8 cellular contexts compared by ENCODE assay signal in the genomic region with DNA sequence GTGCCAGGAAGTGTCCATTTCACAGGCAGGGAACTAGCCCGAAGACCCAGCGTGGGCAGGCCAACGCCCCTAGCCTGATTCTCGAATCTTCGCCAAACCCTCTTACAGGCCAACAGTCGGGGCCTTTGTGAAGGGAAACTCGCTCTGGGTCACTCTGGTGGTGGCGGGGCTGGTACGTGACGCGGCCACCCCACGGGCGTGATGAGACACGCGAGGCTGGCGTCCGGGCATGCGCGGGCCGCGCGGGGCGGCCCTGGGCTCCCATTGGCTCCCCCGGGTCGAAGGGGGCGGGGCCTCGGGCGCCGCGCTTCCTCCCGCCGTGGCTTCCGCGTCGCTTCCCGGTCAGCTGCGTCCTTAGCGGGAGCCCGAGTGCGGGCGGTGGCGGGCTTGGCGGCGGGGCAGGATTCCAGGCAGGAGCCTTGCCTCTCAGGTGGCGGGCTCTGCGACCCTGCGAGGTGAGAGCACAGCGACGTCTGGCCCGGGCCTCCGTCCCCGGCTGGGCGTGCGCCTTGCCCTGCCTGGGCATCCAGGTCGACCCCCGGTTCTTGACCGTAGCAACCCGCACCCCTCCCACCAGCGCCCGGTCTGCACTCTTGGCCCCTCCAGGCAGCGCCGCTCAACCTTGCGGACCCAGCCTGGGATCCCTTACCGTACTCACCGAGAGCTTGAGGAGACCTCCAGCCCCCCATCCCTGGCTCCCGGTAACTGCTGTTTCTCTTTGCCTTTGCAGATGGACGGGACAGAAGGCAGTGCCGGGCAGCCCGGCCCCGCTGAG.
DNase-seq lines count a peak whose midpoint lies in the region; ATAC-seq and TF ChIP-seq lines count a peak whose summit lies in the region.

A gene with protein sequence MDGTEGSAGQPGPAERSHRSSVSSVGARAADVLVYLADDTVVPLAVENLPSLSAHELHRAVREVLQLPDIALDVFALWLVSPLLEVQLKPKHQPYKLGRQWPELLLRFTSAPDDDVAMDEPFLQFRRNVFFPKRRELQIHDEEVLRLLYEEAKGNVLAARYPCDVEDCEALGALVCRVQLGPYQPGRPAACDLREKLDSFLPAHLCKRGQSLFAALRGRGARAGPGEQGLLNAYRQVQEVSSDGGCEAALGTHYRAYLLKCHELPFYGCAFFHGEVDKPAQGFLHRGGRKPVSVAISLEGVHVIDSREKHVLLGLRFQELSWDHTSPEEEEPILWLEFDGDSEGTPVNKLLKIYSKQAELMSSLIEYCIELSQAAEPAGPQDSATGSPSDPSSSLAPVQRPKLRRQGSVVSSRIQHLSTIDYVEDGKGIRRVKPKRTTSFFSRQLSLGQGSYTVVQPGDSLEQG (plus strand): TSS at position 331 of the 775 bp plus-strand sequence. CDS start 400 bp downstream, at position 731.

- ATAC-seq in GM21526 (IDR thresholded peaks at IDR 0.05; ENCODE audit: low FRiP score, unreplicated experiment) = no peak

- peak within 1 kb of the TSS; percentile 81 for H3K4me3 ChIP-seq in GM12864 (ENCODE audit: low read depth, low read length)
- H3K4me3 ChIP-seq in effector memory CD4-positive, alpha-beta T cell (ENCODE audit: insufficient read depth, low read depth, low read length, poor library complexity, severe bottlenecking) = peak within 1 kb of the TSS; percentile 98

- no peaks in the 10 kb centered on the region for H3K27me3 ChIP-seq in effector memory CD4-positive, alpha-beta T cell (replicated peaks; ENCODE audit: control insufficient read depth, insufficient read depth, low read length, poor library complexity, severe bottlenecking)

- peak within 1 kb of the TSS; percentile 97 for H3K27ac ChIP-seq in effector memory CD4-positive, alpha-beta T cell (ENCODE audit: insufficient read depth, low read length, poor library complexity, severe bottlenecking)

- H3K9me3 ChIP-seq in effector memory CD4-positive, alpha-beta T cell (ENCODE audit: control insufficient read depth, low read length) = no peaks in the 10 kb centered on the region

- TF ChIP-seq CTCF in GM12864 (IDR thresholded peaks at IDR 0.05; ENCODE audit: low read depth, low read length, missing control alignments) = no peak

- H3K36me3 ChIP-seq in effector memory CD4-positive, alpha-beta T cell (ENCODE audit: control insufficient read depth, insufficient read depth, low read length) = peaks cover 4% of the 10 kb centered on the region

- peak; percentile 31 for DNase-seq in GM12864 (ENCODE audit: low read depth)
- peak; percentile 84 for DNase-seq in HPDE6-E6E7 (ENCODE audit: extremely low spot score)
- peak; percentile 79 to 80 for DNase-seq in NOMO-1 (lab: John Stamatoyannopoulos, UW; ENCODE audit: unreplicated experiment in 2 of 2)
- DNase-seq in activated CD8-positive, alpha-beta memory T cell treated with anti-CD3 and anti-CD28 coated beads for 4 hours (ENCODE audit: low read depth in 2 of 2) = peak; percentile 76 to 79
- DNase-seq in effector memory CD4-positive, alpha-beta T cell = peak; percentile 83 to 89 (median 87)
- DNase-seq in medulla oblongata (ENCODE audit: extremely low spot score) = peak; percentile 95
- peak; percentile 76 to 85 (median 78) for DNase-seq in stimulated activated CD4-positive, alpha-beta T cell treated with anti-CD3 and anti-CD28 coated beads, TNF-alpha, amount 100 ng/mL, for 4 hours (ENCODE audit: low read depth in 3 of 3)

- H3K4me1 ChIP-seq in effector memory CD4-positive, alpha-beta T cell (ENCODE audit: control insufficient read depth, insufficient read depth, low read length, poor library complexity, severe bottlenecking) = peaks cover 76% of the 10 kb centered on the region

Comparison
In these comparisons a context has a peak if more than half of its experiments do, and no peak if none do; other contexts are left out.
1. DNase-seq: peak in every context shown above with its lines; median percentile 95 in medulla oblongata; 87 in effector memory CD4-positive, alpha-beta T cell; 84 in HPDE6-E6E7; 80 in NOMO-1; 78 in stimulated activated CD4-positive, alpha-beta T cell treated with anti-CD3 and anti-CD28 coated beads, TNF-alpha, amount 100 ng/mL, for 4 hours; 78 in activated CD8-positive, alpha-beta memory T cell treated with anti-CD3 and anti-CD28 coated beads for 4 hours; 31 in GM12864.